In genomic region chr16:81413245-81413990, GRCh38 we compare ENCODE assay signal across 27 cellular contexts.
"Had no signal": no experiment of that assay in that cellular context is flagged by ENCODE, and none has a peak within 500 bp of the region (broad histone marks: within the 10 kb centered on the region; RNA-seq: fewer than 3 reads in every experiment).

No MANE protein-coding gene starts in this region.

- DNase-seq: activated B cell treated with CpG ODN at 0.5 μM for 24 hours; activated CD4-positive, alpha-beta T cell treated with anti-CD3 and anti-CD28 coated beads for 48 hours; activated CD4-positive, alpha-beta T cell treated with anti-CD3 and anti-CD28 coated beads, Interleukin-2, amount 50 U/mL, for 1 hour; activated CD4-positive, alpha-beta T cell treated with anti-CD3 and anti-CD28 coated beads, Interleukin-2, amount 50 U/mL, for 48 hours; activated CD8-positive, alpha-beta memory T cell treated with anti-CD3 and anti-CD28 coated beads for 24 hours; activated CD8-positive, alpha-beta T cell treated with anti-CD3 and anti-CD28 coated beads for 36 hours; activated effector memory CD4-positive, alpha-beta T cell treated with Interleukin-2 at 50 U/mL for 16 hours; activated gamma-delta T cell treated with Interleukin-2 at 50 U/mL for 16 hours; activated naive CD4-positive, alpha-beta T cell treated with anti-CD3 and anti-CD28 coated beads, Interleukin-2, amount 50 U/mL, for 16 hours; activated naive CD4-positive, alpha-beta T cell treated with Interleukin-2 at 50 U/mL for 16 hours; activated T-cell treated with anti-CD3 and anti-CD28 coated beads, Interleukin-2, amount 50 U/mL, for 4 hours; amniotic stem cell; anterior cingulate cortex; brain microvascular endothelial cell; dorsolateral prefrontal cortex; effector memory CD4-positive, alpha-beta T cell; endodermal cell; foreskin fibroblast; glutamatergic neuron; heart left ventricle; T-helper 17 cell; T1000; WERI-Rb-1 had no signal

- ATAC-seq: activated CD4-positive, CD25-positive, alpha-beta regulatory T cell treated with anti-CD3 and anti-CD28 coated beads, Interleukin-2, amount 50 U/mL, for 24 hours; activated CD8-positive, alpha-beta T cell treated with anti-CD3 and anti-CD28 coated beads for 36 hours; activated T-cell treated with anti-CD3 and anti-CD28 coated beads, Interleukin-2, amount 50 U/mL, for 4 hours; activated T-helper 17 cell treated with anti-CD3 and anti-CD28 coated beads, Interleukin-2, amount 50 U/mL, for 72 hours; esophagus mucosa; heart left ventricle; T-helper 17 cell had no signal

- H3K36me3 ChIP-seq: brain microvascular endothelial cell, heart left ventricle, WERI-Rb-1 had no signal

- H3K9me3 ChIP-seq: heart left ventricle had no signal

- H3K4me1 ChIP-seq: heart left ventricle had no signal

- H3K4me3 ChIP-seq: coronary artery, dorsolateral prefrontal cortex, heart left ventricle had no signal

- H3K27me3 ChIP-seq: brain microvascular endothelial cell, dorsolateral prefrontal cortex, heart left ventricle had no signal

- H3K27ac ChIP-seq: brain microvascular endothelial cell, coronary artery, dorsolateral prefrontal cortex, heart left ventricle, WERI-Rb-1 had no signal
